ENCODE assay signal across 8 cellular contexts in genomic region chr2:102806250-102806837, GRCh38. TPM values are rescaled to one million over a fixed set of nuclear protein-coding genes. Genes with fewer than 3 reads are reported as not detected.
A peak's percentile ranks its signal among the peaks of the same experiment; 100 is the strongest.
DNase-seq lines count a peak whose midpoint lies in the region; ATAC-seq and TF ChIP-seq lines count a peak whose summit lies in the region.

No MANE protein-coding gene starts in this region.

- no peaks in the 10 kb centered on the region for H3K79me2 ChIP-seq in DND-41 (ENCODE audit: insufficient read depth, low read length)

- peak; percentile 60 for DNase-seq in DND-41
- peak in 45 of 76 experiments; percentile 0 to 66 (median 31) for DNase-seq in HUDEP-2 (lab: John Stamatoyannopoulos, UW; ENCODE audit: unreplicated experiment in 76 of 76)
- DNase-seq in Panc1 (ENCODE audit: low read depth, low spot score), result peak; percentile 69
- DNase-seq in adipocyte (ENCODE audit: low read depth), result peak; percentile 89
- peak; percentile 66 for DNase-seq in left ventricle myocardium inferior
- DNase-seq in retinal pigment epithelial cell (ENCODE audit: low read depth), result no peak

- no peak overlapping the region for H3K4me3 ChIP-seq in DND-41 (ENCODE audit: low read depth in 1 of 2, low read length in 2 of 2)
- H3K4me3 ChIP-seq in Panc1 (ENCODE audit: low read depth in 2 of 2, low read length in 2 of 2), result no peak overlapping the region
- no peak overlapping the region for H3K4me3 ChIP-seq in adipocyte (ENCODE audit: low read length)
- H3K4me3 ChIP-seq in left ventricle myocardium inferior, result no peak overlapping the region
- H3K4me3 ChIP-seq in retinal pigment epithelial cell (ENCODE audit: low read length), result no peak overlapping the region

- H3K36me3 ChIP-seq in DND-41 (ENCODE audit: insufficient read depth, low read length) (peaks cover 6% of the 10 kb centered on the region; the same call in 1 of the 2 replicates), Panc1 (ENCODE audit: control insufficient read depth, insufficient read depth, low read length) (no peaks in the 10 kb centered on the region), adipocyte (ENCODE audit: control insufficient read depth, insufficient read depth, low read length, severe bottlenecking) (no peaks in the 10 kb centered on the region), left ventricle myocardium inferior (peaks cover 5% of the 10 kb centered on the region)

- H3K9me3 ChIP-seq in DND-41 (ENCODE audit: insufficient read depth, low read length, severe bottlenecking) (peaks cover 17% of the 10 kb centered on the region), Panc1 (ENCODE audit: control insufficient read depth, insufficient read depth, low read depth, low read length) (peaks cover 7% of the 10 kb centered on the region), adipocyte (ENCODE audit: control insufficient read depth, low read length) (peaks cover 14% of the 10 kb centered on the region), left ventricle myocardium inferior (replicated peaks) (peaks cover 16% of the 10 kb centered on the region)

- ATAC-seq in DND-41 (ENCODE audit: insufficient read depth, low read depth) (0 out of 3 replicates have a peak, but pooled peaks have one; percentile 40), GM21423 (IDR thresholded peaks at IDR 0.05; ENCODE audit: unreplicated experiment) (peak; percentile 71), Panc1 (peak; percentile 90), HG02840 (IDR thresholded peaks at IDR 0.05; ENCODE audit: low FRiP score, unreplicated experiment) (no peak)

- no peaks in the 10 kb centered on the region for H3K27me3 ChIP-seq in DND-41 (ENCODE audit: insufficient read depth, low read length, poor library complexity)
- H3K27me3 ChIP-seq in Panc1 (ENCODE audit: control insufficient read depth, insufficient read depth, low read length), result no peaks in the 10 kb centered on the region
- H3K27me3 ChIP-seq in adipocyte (replicated peaks; ENCODE audit: control insufficient read depth, insufficient read depth, low read length), result no peaks in the 10 kb centered on the region
- H3K27me3 ChIP-seq in left ventricle myocardium inferior (ENCODE audit: low read depth), result no peaks in the 10 kb centered on the region

- H2AFZ ChIP-seq in DND-41 (ENCODE audit: low read depth, low read length), result no peak overlapping the region

- no peak overlapping the region for H3K9ac ChIP-seq in DND-41 (ENCODE audit: low read depth, low read length)
- peak overlapping the region; percentile 7 for H3K9ac ChIP-seq in adipocyte (ENCODE audit: low read length)

- CTCF ChIA-PET in Panc1 (lab: Charles Lee), result interaction anchor here (0.6 to 1.4 kb wide), 4 partner anchors 53 to 554 kb away, joined by 3 to 18 read pairs (median 4); no protein-coding TSS in a partner anchor

- POLR2A ChIA-PET in Panc1 (lab: Charles Lee), result no interaction called here

- no peak overlapping the region for H3K4me2 ChIP-seq in DND-41 (ENCODE audit: insufficient read depth, low read length)

- intact Hi-C loops in Panc1 (cut with micrococcal nuclease; ENCODE audit: unreplicated experiment), result loop anchor here (1.0 kb wide), 1 partner anchor 53 kb away; no protein-coding TSS in a partner anchor
- intact Hi-C loops in left ventricle myocardium inferior (cut with micrococcal nuclease), result loop anchor here (5.0 kb wide), 1 partner anchor 54 kb away; no protein-coding TSS in a partner anchor

- in situ Hi-C loops in Panc1 (cut with HindIII; ENCODE audit: low pct_unique_long_range_greater_than_20kb, low sequenced_read_pairs), result no loop called here

- H3K4me1 ChIP-seq in DND-41 (ENCODE audit: insufficient read depth, low read length) (peaks cover 19% of the 10 kb centered on the region), Panc1 (ENCODE audit: control insufficient read depth, insufficient read depth, low read length) (no peaks in the 10 kb centered on the region), adipocyte (ENCODE audit: control insufficient read depth, insufficient read depth, low read length) (peaks cover 6% of the 10 kb centered on the region), left ventricle myocardium inferior (peaks cover 79% of the 10 kb centered on the region)

- peaks cover 6% of the 10 kb centered on the region; the same call in 1 of the 2 replicates for H4K20me1 ChIP-seq in DND-41 (ENCODE audit: insufficient read depth, low read length)

- no peak overlapping the region for H3K27ac ChIP-seq in DND-41 (ENCODE audit: low read length)
- H3K27ac ChIP-seq in Panc1 (ENCODE audit: low read length), result no peak overlapping the region
- H3K27ac ChIP-seq in left ventricle myocardium inferior (replicated peaks), result peak overlapping the region; percentile 93

- TF ChIP-seq CTCF in DND-41 (IDR thresholded peaks at IDR 0.05; ENCODE audit: borderline replicate concordance, extremely low read depth, low read length, poor library complexity, severe bottlenecking) (peak; percentile 85), Panc1 (IDR thresholded peaks at IDR 0.05) (peak; percentile 92), left ventricle myocardium inferior (IDR thresholded peaks at IDR 0.05; ENCODE audit: borderline replicate concordance) (peak; percentile 84), retinal pigment epithelial cell (conservative IDR thresholded peaks at IDR 0.05; ENCODE audit: low read depth, low read length) (peak; percentile 92)

- no TSS peak for BruUV-seq in Panc1 (replicated peaks; lab: Mats Ljungman, UMichigan)

RNA-seq across cellular contexts. Expression of gene TMEM182, which starts 44.5 kb away (rescaled TPM):
- 6.2 TPM for total RNA-seq in Panc1 (2021; ENCODE audit: unreplicated experiment)
- 6.5 TPM for polyA plus RNA-seq in Panc1 (2012; ENCODE audit: insufficient read length)
- 174 TPM for total RNA-seq in left ventricle myocardium inferior

Comparison
In these comparisons a context has a peak if more than half of its experiments do, and no peak if none do; other contexts are left out.
1. RNA of gene TMEM182, which starts 44.5 kb away (total RNA-seq): 174 TPM in left ventricle myocardium inferior (single experiment); 6.2 TPM in Panc1 (single experiment); every median in the first group is over 10 times any median in the second.
2. Peak in every context shown above with its lines, with median percentiles within 50 percentile points of each other: CTCF ChIP-seq.